ENCODE assay signal across 13 cellular contexts in the genomic region with DNA sequence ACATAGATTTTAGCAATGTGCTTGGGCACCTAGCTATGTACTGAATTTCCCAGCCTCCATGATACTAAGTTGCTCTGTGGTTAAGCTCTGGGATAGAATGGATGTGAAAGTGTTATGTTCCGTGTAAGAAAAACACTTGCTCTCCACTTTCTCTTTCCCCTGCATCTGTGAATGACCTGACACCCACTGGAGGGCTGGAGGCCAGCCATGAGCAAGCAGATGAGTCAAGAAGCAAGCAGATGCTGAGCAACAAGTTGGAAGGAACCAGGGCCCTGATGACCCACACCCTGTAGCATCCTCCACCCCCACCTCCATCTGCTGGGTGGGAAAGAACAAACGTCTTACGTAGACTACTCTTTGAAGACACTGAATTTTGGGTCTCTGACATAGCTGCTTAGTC.
"Had no signal": no experiment of that assay in that cellular context is flagged by ENCODE, and none has a peak within 500 bp of the region (broad histone marks: within the 10 kb centered on the region; RNA-seq: fewer than 3 reads in every experiment).

No MANE protein-coding gene starts in this region.

- H3K27ac ChIP-seq: parathyroid adenoma, skin epidermis, uterus had no signal

- H3K27me3 ChIP-seq: uterus had no signal

- H3K4me1 ChIP-seq: parathyroid adenoma, uterus had no signal

- ATAC-seq: naive thymus-derived CD4-positive, alpha-beta T cell had no signal

- DNase-seq: activated CD4-positive, alpha-beta T cell treated with anti-CD3 and anti-CD28 coated beads, Interleukin-2, amount 50 U/mL, for 4 hours; activated CD4-positive, CD25-positive, alpha-beta regulatory T cell treated with anti-CD3 and anti-CD28 coated beads, Interleukin-2, amount 50 U/mL, for 72 hours; activated gamma-delta T cell; activated naive CD8-positive, alpha-beta T cell treated with anti-CD3 and anti-CD28 coated beads for 36 hours; activated T-cell treated with anti-CD3 and anti-CD28 coated beads, Interleukin-2, amount 50 U/mL, for 48 hours; aorta; effector CD8-positive, alpha-beta T cell; hypothalamus; naive thymus-derived CD4-positive, alpha-beta T cell; retina; uterus had no signal
